In genomic region chr11:14042686-14043440, GRCh38 we compare ENCODE assay signal across 19 cellular contexts.
"Had no signal": no experiment of that assay in that cellular context is flagged by ENCODE, and none has a peak within 500 bp of the region (broad histone marks: within the 10 kb centered on the region; RNA-seq: fewer than 3 reads in every experiment).

No MANE protein-coding gene starts in this region.

- H3K9ac ChIP-seq: parathyroid adenoma had no signal

- DNase-seq: activated CD4-positive, alpha-beta T cell treated with anti-CD3 and anti-CD28 coated beads, Interleukin-2, amount 50 U/mL, for 1 hour; activated CD8-positive, alpha-beta memory T cell treated with anti-CD3 and anti-CD28 coated beads for 24 hours; activated CD8-positive, alpha-beta memory T cell treated with anti-CD3 and anti-CD28 coated beads, Interleukin-2, amount 50 U/mL, for 48 hours; activated effector memory CD4-positive, alpha-beta T cell treated with Interleukin-2 at 50 U/mL for 16 hours; activated naive CD4-positive, alpha-beta T cell treated with anti-CD3 and anti-CD28 coated beads, Interleukin-2, amount 10 ng/mL, durations not matched to agents 7 days and 5 days; activated naive CD8-positive, alpha-beta T cell treated with anti-CD3 and anti-CD28 coated beads, Interleukin-2, amount 50 U/mL, for 24 hours; activated T-cell treated with anti-CD3 and anti-CD28 coated beads, Interleukin-2, amount 50 U/mL, for 48 hours; dermis blood vessel endothelial cell; effector memory CD4-positive, alpha-beta T cell; esophagus squamous epithelium; foreskin fibroblast; left ventricle myocardium superior; naive thymus-derived CD4-positive, alpha-beta T cell; stimulated activated CD4-positive, alpha-beta T cell treated with anti-CD3 and anti-CD28 coated beads, Interleukin-2, amount 100 ng/mL, for 24 hours; stomach; upper lobe of right lung had no signal

- H3K4me3 ChIP-seq: esophagus squamous epithelium, stomach, thoracic aorta, upper lobe of right lung had no signal

- H3K4me1 ChIP-seq: parathyroid adenoma, stomach, upper lobe of right lung had no signal

- H3K36me3 ChIP-seq: esophagus squamous epithelium, neutrophil, stomach, thoracic aorta, upper lobe of right lung had no signal

- H3K9me3 ChIP-seq: esophagus squamous epithelium, neutrophil, stomach, thoracic aorta, upper lobe of right lung had no signal

- H3K27ac ChIP-seq: esophagus squamous epithelium, neutrophil, parathyroid adenoma, stomach, thoracic aorta, upper lobe of right lung had no signal

- H3K27me3 ChIP-seq: esophagus squamous epithelium, stomach, upper lobe of right lung had no signal
